ENCODE assay signal across 17 cellular contexts in genomic region chr21:38819051-38819718, GRCh38. TPM values are rescaled to one million over a fixed set of nuclear protein-coding genes. Genes with fewer than 3 reads are reported as not detected.
DNase-seq lines count a peak whose midpoint lies in the region; ATAC-seq, FAIRE-seq and TF ChIP-seq lines count a peak whose summit lies in the region.
"Had no signal": no experiment of that assay in that cellular context is flagged by ENCODE, and none has a peak within 500 bp of the region (broad histone marks: within the 10 kb centered on the region; RNA-seq: fewer than 3 reads in every experiment).

No MANE protein-coding gene starts in this region.

- DNase-seq in A549 (ENCODE audit: low read depth in 1 of 2, low spot score in 1 of 2) (no peak), RWPE1 (ENCODE audit: low spot score) (no peak), foreskin keratinocyte (no peak), psoas muscle (no peak), GM10266 (ENCODE audit: extremely low spot score) (no peak), OCI-LY7 (ENCODE audit: low spot score) (no peak)
- DNase-seq: activated CD8-positive, alpha-beta T cell treated with anti-CD3 and anti-CD28 coated beads for 36 hours; COR-L47; GF-D8; NCI-H1694; NCI-H446 treated with DMSO at 0.1 percent for 48 hours; stimulated activated naive CD4-positive, alpha-beta T cell treated with Interleukin-2 at 50 U/mL for 16 hours had no signal

- FAIRE-seq in A549 (lab: Jason Lieb, UNC) = no peak

- TF ChIP-seq POLR2A in A549 (IDR thresholded peaks at IDR 0.05; ENCODE audit: low read length) = no peak

- H3K27me3 ChIP-seq in foreskin keratinocyte (no peaks in the 10 kb centered on the region), psoas muscle (ENCODE audit: insufficient read depth in 3 of 3, low read length in 2 of 3) (no peaks in the 10 kb centered on the region)
- H3K27me3 ChIP-seq: neutrophil had no signal

- H4K20me1 ChIP-seq in OCI-LY7 (ENCODE audit: insufficient read depth, low read length) = no peaks in the 10 kb centered on the region

- ATAC-seq in A549 (no peak; a peak in 1 of 6 replicates), foreskin keratinocyte (no peak), psoas muscle (no peak), HG03175 (IDR thresholded peaks at IDR 0.05; ENCODE audit: unreplicated experiment) (no peak), HG03280 (IDR thresholded peaks at IDR 0.05; ENCODE audit: unreplicated experiment) (no peak)
- ATAC-seq: activated CD8-positive, alpha-beta T cell treated with anti-CD3 and anti-CD28 coated beads for 36 hours; left lobe of liver had no signal

- 92% methylated on average over 9 of the region's 14 CpGs for WGBS in A549 (ENCODE audit: missing lambda C conversion rate)
- 95 to 97% (median 96%) methylated on average over 14 of the region's 14 CpGs for WGBS in psoas muscle, 3 donors

- CTCF ChIA-PET in A549 (lab: Yijun Ruan, JAX) (interaction anchor here (1.2 kb wide), 1 partner anchor 15 kb away, joined by 3 read pairs; no protein-coding TSS in a partner anchor), RWPE1 (lab: Yijun Ruan, JAX) (interaction anchor here (0.6 kb wide), 1 partner anchor 344 kb away, joined by 3 read pairs; no protein-coding TSS in a partner anchor), OCI-LY7 (lab: Charles Lee; ENCODE audit: unreplicated experiment) (no interaction called here)

- H3K36me3 ChIP-seq in psoas muscle (ENCODE audit: insufficient read depth in 1 of 2, low read depth in 1 of 2) = peaks cover 24 to 98% of the 10 kb centered on the region in 2 donors
- peaks cover 94% of the 10 kb centered on the region for H3K36me3 ChIP-seq in OCI-LY7 (ENCODE audit: insufficient read depth, low read length)

- no peak for TF ChIP-seq RAD21 in A549 (conservative IDR thresholded peaks at IDR 0.05 in 1 of 2, IDR thresholded peaks at IDR 0.05 in 1 of 2)

- TF ChIP-seq CTCF in A549 (IDR thresholded peaks at IDR 0.05) (no peak), RWPE1 (conservative IDR thresholded peaks at IDR 0.05; ENCODE audit: low read depth) (no peak), foreskin keratinocyte (conservative IDR thresholded peaks at IDR 0.05) (no peak), psoas muscle (IDR thresholded peaks at IDR 0.05) (no peak), GM10266 (IDR thresholded peaks at IDR 0.05; ENCODE audit: control insufficient read depth, insufficient read depth, low read depth, missing control alignments) (no peak), OCI-LY7 (conservative IDR thresholded peaks at IDR 0.05; ENCODE audit: low read length) (no peak)

- no peak for TF ChIP-seq EP300 in A549 (IDR thresholded peaks at IDR 0.05)

- H3K4me2 ChIP-seq in A549 (peak overlapping the region; percentile 47), OCI-LY7 (ENCODE audit: low read length) (no peak overlapping the region)

- H3K4me1 ChIP-seq in A549 (peaks cover 44% of the 10 kb centered on the region), foreskin keratinocyte (peaks cover 20% of the 10 kb centered on the region), psoas muscle (peaks cover 38% of the 10 kb centered on the region), OCI-LY7 (ENCODE audit: insufficient read depth, low read length, poor library complexity, severe bottlenecking) (no peaks in the 10 kb centered on the region)

- H3K9me2 ChIP-seq in OCI-LY7 (ENCODE audit: insufficient read depth, low read length) = no peaks in the 10 kb centered on the region

- no peaks in the 10 kb centered on the region for H3K79me2 ChIP-seq in OCI-LY7 (ENCODE audit: insufficient read depth, low read depth, low read length)

- H3K4me3 ChIP-seq in A549 = no peak overlapping the region
- no peak overlapping the region for H3K4me3 ChIP-seq in psoas muscle
- H3K4me3 ChIP-seq in OCI-LY7 (ENCODE audit: low read depth, low read length, poor library complexity, severe bottlenecking) = no peak overlapping the region
- H3K4me3 ChIP-seq: skin epidermis had no signal

- no peak overlapping the region for H2AFZ ChIP-seq in OCI-LY7 (ENCODE audit: low read length)

- H3K9me3 ChIP-seq in A549 (no peaks in the 10 kb centered on the region), psoas muscle (no peaks in the 10 kb centered on the region), OCI-LY7 (ENCODE audit: low read length) (no peaks in the 10 kb centered on the region)
- H3K9me3 ChIP-seq: neutrophil had no signal

- H3K27ac ChIP-seq in A549 = peak overlapping the region; percentile 43 to 76; a peak in 4 of 6 replicates
- peak overlapping the region; percentile 82 for H3K27ac ChIP-seq in RWPE1
- H3K27ac ChIP-seq in foreskin keratinocyte = peak overlapping the region; percentile 19
- peak overlapping the region; percentile 82 for H3K27ac ChIP-seq in psoas muscle
- H3K27ac ChIP-seq in OCI-LY7 (ENCODE audit: low read depth, low read length, poor library complexity, severe bottlenecking) = no peak overlapping the region

- POLR2A ChIA-PET in A549 (lab: Yijun Ruan, JAX) = interaction anchor here (1.4 kb wide), 1 partner anchor 13 kb away, joined by 5 read pairs; the partner anchor contains the start of gene ETS2
- POLR2A ChIA-PET in RWPE1 (lab: Yijun Ruan, JAX; ENCODE audit: low non-redundant PET) = no interaction called here
- POLR2A ChIA-PET in OCI-LY7 (lab: Charles Lee) = interaction anchor here (0.5 to 1.5 kb wide), 2 partner anchors 10 to 1310 kb away, joined by 4 to 6 read pairs; no protein-coding TSS in a partner anchor

- intact Hi-C loops in psoas muscle (cut with DNase I) (no loop called here), OCI-LY7 (cut with micrococcal nuclease; ENCODE audit: unreplicated experiment) (no loop called here)

- BruUV-seq in OCI-LY7 (replicated peaks; lab: Mats Ljungman, UMichigan) = no TSS peak

TF ChIP-seq in A549, 52 proteins besides CTCF, POLR2A, EP300 and RAD21:
- peak; percentile 23; the same call in 1 of the 2 replicates for TF ChIP-seq FOSB (CRISPR knock-in tag; IDR thresholded peaks at IDR 0.05)
- TF ChIP-seq SMC3 (IDR thresholded peaks at IDR 0.05) = no peak

RNA-seq across cellular contexts. Expression of gene ETS2, which starts 13.5 kb away (rescaled TPM):
- 41.6 and 42.6 TPM in 2 replicates for polyA plus RNA-seq in A549 (2011; rRNA removed)
- polyA plus RNA-seq in A549 (2012; cell fraction: cytosol; rRNA removed) = 35.1 and 45.9 TPM in 2 replicates
- 87.4 and 104 TPM in 2 replicates for polyA plus RNA-seq in A549 (2012; cell fraction: nucleus; rRNA removed)
- polyA plus RNA-seq in A549 (2017; fragmentation: RNase III; extraction: RNeasy Plus Mini Kit Qiagen cat#74134 plus additional on column Dnase treatment) = 45.5 to 48.0 TPM (median 46.1 TPM) in 3 replicates
- 38.4 and 46.6 TPM in 2 replicates for polyA minus RNA-seq in A549 (2011; rRNA and poly(A)+ RNA removed)
- 46.4 and 61.5 TPM in 2 replicates for total RNA-seq in foreskin keratinocyte
- polyA plus RNA-seq in foreskin keratinocyte = 21.4 and 32.5 TPM in 2 replicates
- 100 to 1,000 TPM in 1 of 4 donors, 10 to 100 TPM in 3; 37.0 to 494 (median 96.6) TPM for total RNA-seq in psoas muscle
- 100 to 1,000 TPM in 1 of 3 donors, 10 to 100 TPM in 2; 43.4 to 115 (median 57.8) TPM for polyA plus RNA-seq in psoas muscle
- total RNA-seq in OCI-LY7 (2014; rRNA removed; shearing (Covaris generic)) = 9.8 and 10.3 TPM in 2 replicates
- total RNA-seq in OCI-LY7 (2022) = 23.1 and 24.1 TPM in 2 replicates
